In the genomic region with DNA sequence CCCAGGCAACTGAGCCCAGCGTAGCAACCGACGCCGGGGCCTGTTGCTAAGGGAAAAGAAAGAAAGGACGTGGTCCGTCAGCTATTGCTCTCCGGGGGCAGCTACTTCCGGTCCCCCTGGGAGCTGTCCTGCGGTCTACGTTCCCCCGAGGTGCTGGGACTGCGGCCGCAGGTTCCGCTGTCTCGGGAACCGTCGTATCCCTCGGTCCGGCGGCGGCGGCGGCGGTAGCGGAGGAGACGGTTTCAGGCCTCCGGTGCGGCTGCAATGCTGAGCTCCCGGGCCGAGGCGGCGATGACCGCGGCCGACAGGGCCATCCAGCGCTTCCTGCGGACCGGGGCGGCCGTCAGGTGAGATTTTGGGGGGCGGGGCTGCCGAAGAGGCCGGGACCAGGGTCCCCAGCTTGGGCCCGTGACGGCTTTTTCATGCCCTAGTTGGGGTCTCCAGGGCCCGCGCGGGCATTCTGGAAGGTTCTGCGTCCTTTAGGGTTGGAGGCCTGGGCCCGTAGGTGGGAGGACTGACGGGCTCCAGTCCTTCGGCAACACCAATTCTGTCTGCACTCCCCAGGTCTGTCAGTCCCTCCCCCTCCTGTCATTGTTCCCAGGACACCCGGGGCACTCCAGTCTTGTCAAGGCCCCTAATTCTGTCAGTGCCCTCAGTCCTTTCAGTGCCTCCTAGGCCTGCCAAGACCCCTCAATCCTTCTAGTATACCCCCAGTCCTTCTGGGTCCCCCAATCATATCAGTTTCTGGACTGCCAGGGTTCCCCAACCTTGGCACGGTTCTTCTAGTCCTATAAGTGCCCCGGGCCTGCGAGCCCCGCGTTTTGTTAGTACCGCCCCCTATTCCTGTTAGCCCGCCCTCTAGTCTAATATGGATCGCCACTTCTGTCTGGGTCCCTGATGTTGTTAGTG, we compare ENCODE assay signal across 8 cellular contexts.
DNase-seq lines count a peak whose midpoint lies in the region; ATAC-seq and TF ChIP-seq lines count a peak whose summit lies in the region.

A gene with protein sequence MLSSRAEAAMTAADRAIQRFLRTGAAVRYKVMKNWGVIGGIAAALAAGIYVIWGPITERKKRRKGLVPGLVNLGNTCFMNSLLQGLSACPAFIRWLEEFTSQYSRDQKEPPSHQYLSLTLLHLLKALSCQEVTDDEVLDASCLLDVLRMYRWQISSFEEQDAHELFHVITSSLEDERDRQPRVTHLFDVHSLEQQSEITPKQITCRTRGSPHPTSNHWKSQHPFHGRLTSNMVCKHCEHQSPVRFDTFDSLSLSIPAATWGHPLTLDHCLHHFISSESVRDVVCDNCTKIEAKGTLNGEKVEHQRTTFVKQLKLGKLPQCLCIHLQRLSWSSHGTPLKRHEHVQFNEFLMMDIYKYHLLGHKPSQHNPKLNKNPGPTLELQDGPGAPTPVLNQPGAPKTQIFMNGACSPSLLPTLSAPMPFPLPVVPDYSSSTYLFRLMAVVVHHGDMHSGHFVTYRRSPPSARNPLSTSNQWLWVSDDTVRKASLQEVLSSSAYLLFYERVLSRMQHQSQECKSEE (plus strand): TSS at position 162 of the 909 bp plus-strand sequence. CDS start 103 bp downstream, at position 265.

- in situ Hi-C loops in astrocyte of the spinal cord (cut with HindIII; ENCODE audit: low sequenced_read_pairs), result no loop called here

- TF ChIP-seq CTCF in astrocyte of the spinal cord (IDR thresholded peaks at IDR 0.05; ENCODE audit: low read depth, low read length), result no peak
- TF ChIP-seq CTCF in retinal pigment epithelial cell (conservative IDR thresholded peaks at IDR 0.05; ENCODE audit: low read depth, low read length), result no peak

- DNase-seq in NCI-H187 treated with DMSO at 0.1 percent for 48 hours (lab: John Stamatoyannopoulos, UW), result peak; percentile 23
- peak; percentile 75 for DNase-seq in T1000 (lab: John Stamatoyannopoulos, UW)
- peak; percentile 87 for DNase-seq in astrocyte of the spinal cord (ENCODE audit: low read depth, low spot score)
- DNase-seq in hypothalamus (lab: John Stamatoyannopoulos, UW), result peak; percentile 38 to 92 (median 75)
- peak; percentile 45 for DNase-seq in retinal pigment epithelial cell (ENCODE audit: low read depth)

- H3K4me3 ChIP-seq in astrocyte of the spinal cord (ENCODE audit: low read depth, low read length) (peak within 1 kb of the TSS; percentile 93), retinal pigment epithelial cell (ENCODE audit: low read length) (peak within 1 kb of the TSS; percentile 93)

- ATAC-seq in GM18508 (IDR thresholded peaks at IDR 0.05; ENCODE audit: insufficient read depth, unreplicated experiment), result peak; percentile 73
- ATAC-seq in HG02938 (IDR thresholded peaks at IDR 0.05; ENCODE audit: unreplicated experiment), result peak; percentile 66
- no peak for ATAC-seq in HG03469 (IDR thresholded peaks at IDR 0.05; ENCODE audit: unreplicated experiment)

Comparison
In these comparisons a context has a peak if more than half of its experiments do, and no peak if none do; other contexts are left out.
1. DNase-seq: peak in every context shown above with its lines; median percentile 87 in astrocyte of the spinal cord; 75 in T1000; 75 in hypothalamus; 45 in retinal pigment epithelial cell; 23 in NCI-H187 treated with DMSO at 0.1 percent for 48 hours.